ENCODE assay signal across 22 cellular contexts in genomic region chr2:215705771-215706261, GRCh38.
A peak's percentile ranks its signal among the peaks of the same experiment; 100 is the strongest.
DNase-seq lines count a peak whose midpoint lies in the region; ATAC-seq, FAIRE-seq and TF ChIP-seq lines count a peak whose summit lies in the region.
"Had no signal": no experiment of that assay in that cellular context is flagged by ENCODE, and none has a peak within 500 bp of the region (broad histone marks: within the 10 kb centered on the region; RNA-seq: fewer than 3 reads in every experiment).

No MANE protein-coding gene starts in this region.

- WGBS in mesenchymal stem cell = 80% methylated on average over 1 of the region's 2 CpGs

- no peak overlapping the region for H4K8ac ChIP-seq in mesenchymal stem cell (ENCODE audit: low read length)

- H3K14ac ChIP-seq in mesenchymal stem cell (ENCODE audit: low read length in 2 of 2) = no peak overlapping the region

- H3K27ac ChIP-seq in mesenchymal stem cell (ENCODE audit: low read length, poor library complexity, severe bottlenecking) = no peak overlapping the region
- H3K27ac ChIP-seq in uterus = peak overlapping the region; percentile 40 to 52
- H3K27ac ChIP-seq: HL-60, right atrium auricular region, testis had no signal

- H3K9me3 ChIP-seq in MG63 (no peaks in the 10 kb centered on the region), mesenchymal stem cell (ENCODE audit: control insufficient read depth, low read length) (no peaks in the 10 kb centered on the region), uterus (no peaks in the 10 kb centered on the region)
- H3K9me3 ChIP-seq: BE2C, right atrium auricular region, testis had no signal

- H3K4me1 ChIP-seq in mesenchymal stem cell (ENCODE audit: control insufficient read depth, insufficient read depth, low read depth, low read length) (peaks cover 1% of the 10 kb centered on the region), uterus (no peaks in the 10 kb centered on the region)
- H3K4me1 ChIP-seq: BE2C, testis had no signal

- peak overlapping the region; percentile 3 for H3K9ac ChIP-seq in mesenchymal stem cell (ENCODE audit: low read length)

- no peak overlapping the region for H2BK12ac ChIP-seq in mesenchymal stem cell (ENCODE audit: low read length in 2 of 2)

- no peak overlapping the region for H3K4ac ChIP-seq in mesenchymal stem cell (ENCODE audit: low read depth in 1 of 2, low read length in 2 of 2)

- no peak for FAIRE-seq in GM12891 (lab: Jason Lieb, UNC)
- FAIRE-seq: bronchial epithelial cell had no signal

- DNase-seq in MG63 (peak; percentile 61), astrocyte of the spinal cord (ENCODE audit: low read depth, low spot score) (peak; percentile 47), mesenchymal stem cell (no peak), uterus (no peak), GM12891 (ENCODE audit: insufficient read length, low spot score) (no peak)
- DNase-seq: activated CD4-positive, alpha-beta T cell treated with anti-CD3 and anti-CD28 coated beads for 36 hours; activated CD8-positive, alpha-beta memory T cell treated with anti-CD3 and anti-CD28 coated beads, Interleukin-2, amount 10 ng/mL, durations not matched to agents 7 days and 5 days; activated naive CD8-positive, alpha-beta T cell treated with anti-CD3 and anti-CD28 coated beads, Interleukin-2, amount 10 ng/mL, durations not matched to agents 7 days and 5 days; BE2C; Calu3; immature natural killer cell; NCI-H187; nucleus accumbens; SW 1271; testis had no signal

- H2BK120ac ChIP-seq in mesenchymal stem cell (ENCODE audit: low read depth, low read length) = no peak overlapping the region

- H3K4me3 ChIP-seq in MG63 (no peak overlapping the region), astrocyte of the spinal cord (ENCODE audit: low read depth, low read length) (no peak overlapping the region), mesenchymal stem cell (ENCODE audit: insufficient read depth in 1 of 2, low read depth in 1 of 2, low read length in 2 of 2) (no peak overlapping the region), uterus (no peak overlapping the region)
- H3K4me3 ChIP-seq: right atrium auricular region, testis had no signal

- no peak overlapping the region for H3K4me2 ChIP-seq in mesenchymal stem cell (ENCODE audit: low read length, poor library complexity, severe bottlenecking)

- no peak overlapping the region for H2AK5ac ChIP-seq in mesenchymal stem cell (ENCODE audit: low read length, severe bottlenecking)

- intact Hi-C loops in uterus (cut with DNase I; ENCODE audit: low total_unique reads) = no loop called here

- H2BK15ac ChIP-seq in mesenchymal stem cell (ENCODE audit: low read depth, poor library complexity, severe bottlenecking) = no peak overlapping the region

- no peak for ATAC-seq in GM21381 (IDR thresholded peaks at IDR 0.05; ENCODE audit: unreplicated experiment)
- no peak for ATAC-seq in GM19463 (IDR thresholded peaks at IDR 0.05; ENCODE audit: unreplicated experiment)
- ATAC-seq: activated CD4-positive, alpha-beta T cell treated with anti-CD3 and anti-CD28 coated beads for 36 hours; activated CD8-positive, alpha-beta memory T cell treated with anti-CD3 and anti-CD28 coated beads, Interleukin-2, amount 10 ng/mL, durations not matched to agents 7 days and 5 days; activated T-helper 17 cell treated with anti-CD3 and anti-CD28 coated beads, Interleukin-2, amount 50 U/mL, for 72 hours; stimulated activated effector memory CD8-positive, alpha-beta T cell treated with anti-CD3 and anti-CD28 coated beads, Interleukin-12 subunit alpha, Interleukin-12 subunit beta, amount 100 ng/mL, for 72 hours had no signal

- H2BK5ac ChIP-seq in mesenchymal stem cell (ENCODE audit: low read depth, low read length, poor library complexity, severe bottlenecking) = no peak overlapping the region

- H3K79me1 ChIP-seq in mesenchymal stem cell (replicated peaks; ENCODE audit: low read length, poor library complexity, severe bottlenecking) = no peaks in the 10 kb centered on the region

- H3K36me3 ChIP-seq in MG63 (no peaks in the 10 kb centered on the region), mesenchymal stem cell (ENCODE audit: control insufficient read depth in 1 of 2, insufficient read depth in 2 of 2, low read depth in 1 of 2, low read length in 2 of 2) (no peaks in the 10 kb centered on the region), uterus (no peaks in the 10 kb centered on the region)
- H3K36me3 ChIP-seq: BE2C, right atrium auricular region had no signal

- no peak for TF ChIP-seq CTCF in astrocyte of the spinal cord (IDR thresholded peaks at IDR 0.05; ENCODE audit: low read depth, low read length)
- no peak for TF ChIP-seq CTCF in uterus (IDR thresholded peaks at IDR 0.05)

- in situ Hi-C loops in astrocyte of the spinal cord (cut with HindIII; ENCODE audit: low sequenced_read_pairs) = no loop called here

- no peak overlapping the region for H2AFZ ChIP-seq in mesenchymal stem cell (ENCODE audit: low read depth, low read length)

- no peak for TF ChIP-seq POLR2A in uterus (IDR thresholded peaks at IDR 0.05)
- TF ChIP-seq POLR2A in GM12891 (IDR thresholded peaks at IDR 0.05; ENCODE audit: low read depth, low read length) = no peak

- no peak overlapping the region for H4K91ac ChIP-seq in mesenchymal stem cell (ENCODE audit: low read length)

- no peak overlapping the region for H3K23ac ChIP-seq in mesenchymal stem cell (ENCODE audit: low read length in 2 of 2)

- no peak overlapping the region for H3K18ac ChIP-seq in mesenchymal stem cell (ENCODE audit: low read depth in 1 of 2, low read length in 2 of 2)

- H3K27me3 ChIP-seq in MG63 = no peaks in the 10 kb centered on the region
- no peaks in the 10 kb centered on the region for H3K27me3 ChIP-seq in mesenchymal stem cell (ENCODE audit: control insufficient read depth in 1 of 2, insufficient read depth in 1 of 2, low read length in 2 of 2)
- no peaks in the 10 kb centered on the region for H3K27me3 ChIP-seq in uterus
- H3K27me3 ChIP-seq: BE2C, right atrium auricular region, testis had no signal

TF ChIP-seq in GM12891, 5 proteins besides CTCF, POLR2A, EP300 and RAD21:
- TF ChIP-seq TAF1 (IDR thresholded peaks at IDR 0.05; ENCODE audit: low read depth, low read length) (no peak), SPI1 (IDR thresholded peaks at IDR 0.05; ENCODE audit: low read depth, low read length) (no peak), POU2F2 (IDR thresholded peaks at IDR 0.05; ENCODE audit: low read depth, low read length) (no peak), POLR2AphosphoS5 (IDR thresholded peaks at IDR 0.05; ENCODE audit: low read depth, low read length) (no peak), PAX5 (IDR thresholded peaks at IDR 0.05; ENCODE audit: insufficient read depth, low read length, severe bottlenecking) (no peak)

Comparison
In these comparisons a context has a peak if more than half of its experiments do, and no peak if none do; other contexts are left out.
1. DNase-seq: peak in MG63 (single experiment) and astrocyte of the spinal cord (single experiment); none in mesenchymal stem cell (single experiment), uterus (0 of 2) and GM12891 (single experiment).